In genomic region chr3:186824430-186825139, GRCh38 we compare ENCODE assay signal across 10 cellular contexts. TPM values are rescaled to one million over a fixed set of nuclear protein-coding genes. Genes with fewer than 3 reads are reported as not detected.
A peak's percentile ranks its signal among the peaks of the same experiment; 100 is the strongest.
DNase-seq lines count a peak whose midpoint lies in the region; ATAC-seq, FAIRE-seq and TF ChIP-seq lines count a peak whose summit lies in the region.
"Had no signal": no experiment of that assay in that cellular context is flagged by ENCODE, and none has a peak within 500 bp of the region (broad histone marks: within the 10 kb centered on the region; RNA-seq: fewer than 3 reads in every experiment).

No MANE protein-coding gene starts in this region.

- WGBS in GM12878 (ENCODE audit: insufficient coverage, insufficient replicate concordance, low lambda C conversion rate, missing lambda C conversion rate) = 54% methylated on average over 18 of the region's 18 CpGs
- 31 to 33% methylated on average over 18 of the region's 18 CpGs for WGBS in pancreas, 2 donors
- 67% methylated on average over 1 of the region's 18 CpGs; no CpG with 5 or more reads in 1 of the 2 donors for WGBS in gastroesophageal sphincter (ENCODE audit: low coverage in 1 of 2), 2 donors

- RAD21 ChIA-PET in GM12878 (lab: Charles Lee; ENCODE audit: unreplicated experiment) = interaction anchor here (1.5 kb wide), 1 partner anchor 210 kb away, joined by 4 read pairs; no protein-coding TSS in a partner anchor

- H3K27ac Mint-ChIP-seq in neural progenitor cell = no peak overlapping the region

- H3K79me2 ChIP-seq in GM12878 (ENCODE audit: control insufficient read depth, insufficient read depth, low read length) (no peaks in the 10 kb centered on the region), neural progenitor cell (ENCODE audit: low read depth) (no peaks in the 10 kb centered on the region)

- H3K9ac ChIP-seq in ES-I3 (ENCODE audit: low read depth, low read length) = peak overlapping the region; percentile 74
- H3K9ac ChIP-seq in GM12878 (ENCODE audit: control insufficient read depth, insufficient read depth, low read length) = no peak overlapping the region
- H3K9ac ChIP-seq in neural progenitor cell = no peak overlapping the region

- in situ Hi-C loops in GM12878 (cut with MboI) = loop anchor here (5.0 kb wide), 1 partner anchor 207 kb away; no protein-coding TSS in a partner anchor

- no peak overlapping the region for H2AFZ ChIP-seq in GM12878 (ENCODE audit: control insufficient read depth, low read depth, low read length)
- H2AFZ ChIP-seq in neural progenitor cell (replicated peaks) = peak overlapping the region; percentile 45

- no peak for TF ChIP-seq RAD21 in GM12878 (IDR thresholded peaks at IDR 0.05; ENCODE audit: insufficient read depth, low read depth, low read length)

- SMC1A ChIA-PET in GM12878 (lab: Charles Lee; ENCODE audit: uncharacterized antibody, unreplicated experiment) = interaction anchor here (1.3 kb wide), 2 partner anchors 19 to 40 kb away, joined by 3 read pairs; no protein-coding TSS in a partner anchor

- no peak for TF ChIP-seq POLR2A in GM12878 (IDR thresholded peaks at IDR 0.05; ENCODE audit: low read depth, low read length)
- TF ChIP-seq POLR2A in gastroesophageal sphincter (IDR thresholded peaks at IDR 0.05) = no peak

- no peaks in the 10 kb centered on the region for H3K36me3 ChIP-seq in ES-I3 (ENCODE audit: insufficient read depth, low read length)
- no peaks in the 10 kb centered on the region for H3K36me3 ChIP-seq in GM12878 (ENCODE audit: control insufficient read depth in 2 of 2, insufficient read depth in 2 of 2, low read length in 1 of 2)
- no peaks in the 10 kb centered on the region for H3K36me3 ChIP-seq in neural progenitor cell
- no peaks in the 10 kb centered on the region for H3K36me3 ChIP-seq in pancreas
- H3K36me3 ChIP-seq in gastroesophageal sphincter = no peaks in the 10 kb centered on the region
- H3K36me3 ChIP-seq: suprapubic skin had no signal

- H3K27me3 ChIP-seq in GM12878 (replicated peaks in 1 of 2; ENCODE audit: control insufficient read depth in 2 of 2, insufficient read depth in 2 of 2, low read length in 1 of 2) (peaks cover 6 to 20% of the 10 kb centered on the region in 2 experiments), neural progenitor cell (peaks cover 55% of the 10 kb centered on the region), pancreas (peaks cover 0 to 27% (median 4%) of the 10 kb centered on the region in 4 donors), gastroesophageal sphincter (peaks cover 41% of the 10 kb centered on the region)

- 0 out of 2 replicates have a peak, but pooled peaks cover 4% of the 10 kb centered on the region for H4K20me1 ChIP-seq in GM12878 (ENCODE audit: control insufficient read depth, insufficient read depth)
- H4K20me1 ChIP-seq in neural progenitor cell (ENCODE audit: low read depth) = peaks cover 10% of the 10 kb centered on the region

- intact Hi-C loops in GM12878 (cut with micrococcal nuclease; ENCODE audit: unreplicated experiment) = no loop called here
- intact Hi-C loops in pancreas (cut with DNase I) = loop anchor here in 1 of 3 donors (5.0 kb wide), 1 partner anchor 212 kb away; the partner anchor contains the start of gene AHSG

- H3K4me1 Mint-ChIP-seq in neural progenitor cell = peaks cover 31% of the 10 kb centered on the region

- peaks cover 9% of the 10 kb centered on the region for H3K4me1 ChIP-seq in ES-I3 (ENCODE audit: insufficient read depth, low read length)
- H3K4me1 ChIP-seq in GM12878 (ENCODE audit: control insufficient read depth, insufficient read depth, low read length) = no peaks in the 10 kb centered on the region
- H3K4me1 ChIP-seq in neural progenitor cell = peaks cover 34% of the 10 kb centered on the region
- no peaks in the 10 kb centered on the region for H3K4me1 ChIP-seq in pancreas
- H3K4me1 ChIP-seq in gastroesophageal sphincter = peaks cover 0 to 32% (median 11%) of the 10 kb centered on the region in 3 donors

- H3K4me3 Mint-ChIP-seq in neural progenitor cell = peak overlapping the region; percentile 83

- H3K4me2 ChIP-seq in GM12878 (ENCODE audit: control insufficient read depth, insufficient read depth) (no peak overlapping the region), neural progenitor cell (peak overlapping the region; percentile 98)

- H3K27ac ChIP-seq in GM12878 (ENCODE audit: control insufficient read depth, insufficient read depth) = no peak overlapping the region
- no peak overlapping the region for H3K27ac ChIP-seq in neural progenitor cell
- no peak overlapping the region for H3K27ac ChIP-seq in pancreas
- H3K27ac ChIP-seq in gastroesophageal sphincter = no peak overlapping the region
- H3K27ac ChIP-seq: suprapubic skin had no signal

- ATAC-seq in GM12878 (peak; percentile 3; the same call in 1 of the 3 replicates), pancreas (no peak), HG03520 (IDR thresholded peaks at IDR 0.05; ENCODE audit: unreplicated experiment) (no peak), gastroesophageal sphincter (no peak)

- TF ChIP-seq CTCF in GM12878 (IDR thresholded peaks at IDR 0.05 in 2 of 3, conservative IDR thresholded peaks at IDR 0.05 in 1 of 3; ENCODE audit: control insufficient read depth in 2 of 3, extremely low read depth in 1 of 3, insufficient read depth in 1 of 3, low read depth in 3 of 3, low read length in 3 of 3) (no peak), neural progenitor cell (IDR thresholded peaks at IDR 0.05) (no peak), pancreas (IDR thresholded peaks at IDR 0.05) (no peak), gastroesophageal sphincter (IDR thresholded peaks at IDR 0.05) (no peak)

- TF ChIP-seq EP300 in GM12878 (IDR thresholded peaks at IDR 0.05; ENCODE audit: borderline replicate concordance in 1 of 2, control insufficient read depth in 1 of 2, low read depth in 2 of 2, low read length in 2 of 2) = no peak
- TF ChIP-seq EP300 in gastroesophageal sphincter (IDR thresholded peaks at IDR 0.05) = no peak

- H3K4me3 ChIP-seq in GM12878 = no peak overlapping the region
- peak overlapping the region; percentile 73 for H3K4me3 ChIP-seq in neural progenitor cell
- H3K4me3 ChIP-seq in pancreas = no peak overlapping the region
- H3K4me3 ChIP-seq in gastroesophageal sphincter = no peak overlapping the region
- H3K4me3 ChIP-seq: suprapubic skin had no signal

- H3F3A ChIP-seq in neural progenitor cell (ENCODE audit: low read depth) = peaks cover 39% of the 10 kb centered on the region

- DNase-seq in NCI-H1417 treated with DMSO at 0.1 percent for 48 hours (lab: John Stamatoyannopoulos, UW) = peak; percentile 89
- DNase-seq in GM12878 (ENCODE audit: low read depth, low spot score) = no peak
- DNase-seq in neural progenitor cell (ENCODE audit: low spot score) = peak; percentile 39
- no peak for DNase-seq in pancreas
- DNase-seq: SW 1271 had no signal

- no peaks in the 10 kb centered on the region for H3K36me3 Mint-ChIP-seq in neural progenitor cell
- H3K36me3 Mint-ChIP-seq: natural killer cell had no signal

- H3K9me3 ChIP-seq in ES-I3 (ENCODE audit: control insufficient read depth, insufficient read depth, low read length) = no peaks in the 10 kb centered on the region
- H3K9me3 ChIP-seq in GM12878 (replicated peaks; ENCODE audit: control insufficient read depth, insufficient read depth, low read length) = no peaks in the 10 kb centered on the region
- no peaks in the 10 kb centered on the region for H3K9me3 ChIP-seq in neural progenitor cell (ENCODE audit: low read depth)
- H3K9me3 ChIP-seq in pancreas = no peaks in the 10 kb centered on the region
- no peaks in the 10 kb centered on the region for H3K9me3 ChIP-seq in gastroesophageal sphincter
- H3K9me3 ChIP-seq: suprapubic skin had no signal

- peaks cover 26% of the 10 kb centered on the region for H3K27me3 Mint-ChIP-seq in neural progenitor cell (ENCODE audit: insufficient read depth, low read depth)

- POLR2A ChIA-PET in GM12878 (lab: Charles Lee) = no interaction called here

- CTCF ChIA-PET in GM12878 (lab: Yijun Ruan, JAX) = interaction anchor here (1.0 to 9.3 kb wide), 2 partner anchors 209 to 544 kb away, joined by 3 to 183 read pairs; partner anchors contain the start of gene AHSG

- H3K9me3 Mint-ChIP-seq in neural progenitor cell = no peaks in the 10 kb centered on the region
- H3K9me3 Mint-ChIP-seq: natural killer cell had no signal

- BruUV-seq in GM12878 (replicated peaks; lab: Mats Ljungman, UMichigan) = no TSS peak

- FAIRE-seq in GM12878 (lab: Jason Lieb, UNC) (no peak), pancreas (lab: Jason Lieb, UNC) (no peak)

RNA-seq across cellular contexts. Expression of gene ADIPOQ, which starts 17.9 kb away (rescaled TPM):
- total RNA-seq in GM12878 (2013; cell fraction: nucleolus; rRNA removed) = not detected in 2 replicates
- not detected in 2 replicates for total RNA-seq in GM12878 (2014; rRNA removed)
- not detected in 2 replicates for total RNA-seq in GM12878 (2014; rRNA removed; fragmentation: Illumina TruSeq; extraction: Trizol)
- not detected in 2 replicates for total RNA-seq in GM12878 (2021)
- polyA plus RNA-seq in GM12878 (2011; ENCODE audit: low read depth) = not detected
- polyA plus RNA-seq in GM12878 (2011; rRNA removed) = not detected in 2 replicates
- not detected in 2 replicates for polyA plus RNA-seq in GM12878 (2011; cell fraction: cytosol; rRNA removed)
- polyA plus RNA-seq in GM12878 (2011; cell fraction: nucleus; rRNA removed) = not detected in 2 replicates
- not detected in 2 replicates for polyA plus RNA-seq in GM12878 (2012)
- polyA plus RNA-seq in GM12878 (2014; fragmentation: Illumina TruSeq; extraction: Trizol) = not detected in 2 replicates
- not detected for polyA plus RNA-seq in GM12878 (2014; fragmentation: Nextera tagmentation; extraction: Ambion mirVana)
- polyA plus RNA-seq in GM12878 (2014; rRNA removed) = not detected in 2 replicates
- not detected for polyA plus RNA-seq in GM12878 (2016; fragmentation: Nextera tagmentation; extraction: Ambion mirVana)
- not detected in 2 replicates for polyA minus RNA-seq in GM12878 (2011; rRNA and poly(A)+ RNA removed)
- polyA minus RNA-seq in GM12878 (2011; cell fraction: cytosol; rRNA and poly(A)+ RNA removed) = not detected in 2 replicates
- not detected in 2 replicates for polyA minus RNA-seq in GM12878 (2011; cell fraction: nucleus; rRNA and poly(A)+ RNA removed)
- total RNA-seq in neural progenitor cell (ENCODE audit: low replicate concordance) = not detected in 2 replicates
- total RNA-seq in pancreas = 10 to 100 TPM in 1 of 6 donors, 1 to 10 TPM in 2, under 1 TPM in 3; 0.03 to 15.1 (median 0.72) TPM
- polyA plus RNA-seq in pancreas = 1 to 10 TPM in 1 of 2 donors, under 1 TPM in 1; 0.28 to 3.8 TPM
- 10 to 100 TPM in 1 of 4 donors, under 1 TPM in 3; 0.23 to 34.5 (median 0.57) TPM for total RNA-seq in gastroesophageal sphincter
- total RNA-seq: natural killer cell had no signal

RNA-seq across cellular contexts. Expression of gene RFC4, which starts 18.3 kb away (rescaled TPM):
- 30.5 and 32.4 TPM in 2 replicates for total RNA-seq in GM12878 (2013; cell fraction: nucleolus; rRNA removed)
- total RNA-seq in GM12878 (2014; rRNA removed) = 79.8 and 91.8 TPM in 2 replicates
- total RNA-seq in GM12878 (2014; rRNA removed; fragmentation: Illumina TruSeq; extraction: Trizol) = 112 and 121 TPM in 2 replicates
- 63.8 and 69.2 TPM in 2 replicates for total RNA-seq in GM12878 (2021)
- 99.9 TPM for polyA plus RNA-seq in GM12878 (2011; ENCODE audit: low read depth)
- 49.1 and 58.6 TPM in 2 replicates for polyA plus RNA-seq in GM12878 (2011; rRNA removed)
- 20.8 and 22.0 TPM in 2 replicates for polyA plus RNA-seq in GM12878 (2011; cell fraction: cytosol; rRNA removed)
- 59.2 and 79.0 TPM in 2 replicates for polyA plus RNA-seq in GM12878 (2011; cell fraction: nucleus; rRNA removed)
- 45.5 and 55.8 TPM in 2 replicates for polyA plus RNA-seq in GM12878 (2012)
- polyA plus RNA-seq in GM12878 (2014; fragmentation: Illumina TruSeq; extraction: Trizol) = 104 and 141 TPM in 2 replicates
- polyA plus RNA-seq in GM12878 (2014; fragmentation: Nextera tagmentation; extraction: Ambion mirVana) = 100 to 1,000 TPM; 122 to 139 TPM
- 77.6 and 83.1 TPM in 2 replicates for polyA plus RNA-seq in GM12878 (2014; rRNA removed)
- 100 to 1,000 TPM; 144 TPM for polyA plus RNA-seq in GM12878 (2016; fragmentation: Nextera tagmentation; extraction: Ambion mirVana)
- polyA minus RNA-seq in GM12878 (2011; rRNA and poly(A)+ RNA removed) = 11.3 and 13.9 TPM in 2 replicates
- 11.8 and 15.2 TPM in 2 replicates for polyA minus RNA-seq in GM12878 (2011; cell fraction: cytosol; rRNA and poly(A)+ RNA removed)
- polyA minus RNA-seq in GM12878 (2011; cell fraction: nucleus; rRNA and poly(A)+ RNA removed) = 9.9 and 14.0 TPM in 2 replicates
- 127 and 187 TPM in 2 replicates for total RNA-seq in neural progenitor cell (ENCODE audit: low replicate concordance)
- 10 to 100 TPM in 1 of 6 donors, 1 to 10 TPM in 5; 5.1 to 11.5 (median 8.0) TPM for total RNA-seq in pancreas
- polyA plus RNA-seq in pancreas = 10 to 100 TPM in 1 of 2 donors, 1 to 10 TPM in 1; 7.0 to 10.9 TPM
- 10 to 100 TPM in 2 of 4 donors, 1 to 10 TPM in 2; 8.1 to 12.2 (median 10.5) TPM for total RNA-seq in gastroesophageal sphincter

RNA-seq across cellular contexts. Expression of gene EIF4A2, which starts 41.2 kb away (rescaled TPM):
- total RNA-seq in GM12878 (2013; cell fraction: nucleolus; rRNA removed) = 983 and 1,030 TPM in 2 replicates
- total RNA-seq in GM12878 (2014; rRNA removed) = 254 and 334 TPM in 2 replicates
- total RNA-seq in GM12878 (2014; rRNA removed; fragmentation: Illumina TruSeq; extraction: Trizol) = 321 and 331 TPM in 2 replicates
- 255 and 277 TPM in 2 replicates for total RNA-seq in GM12878 (2021)
- 199 TPM for polyA plus RNA-seq in GM12878 (2011; ENCODE audit: low read depth)
- polyA plus RNA-seq in GM12878 (2011; rRNA removed) = 680 and 939 TPM in 2 replicates
- polyA plus RNA-seq in GM12878 (2011; cell fraction: cytosol; rRNA removed) = 144 and 284 TPM in 2 replicates
- polyA plus RNA-seq in GM12878 (2011; cell fraction: nucleus; rRNA removed) = 1,051 and 1,062 TPM in 2 replicates
- polyA plus RNA-seq in GM12878 (2012) = 243 and 320 TPM in 2 replicates
- polyA plus RNA-seq in GM12878 (2014; fragmentation: Illumina TruSeq; extraction: Trizol) = 321 and 430 TPM in 2 replicates
- 100 to 1,000 TPM; 216 to 263 TPM for polyA plus RNA-seq in GM12878 (2014; fragmentation: Nextera tagmentation; extraction: Ambion mirVana)
- polyA plus RNA-seq in GM12878 (2014; rRNA removed) = 305 and 359 TPM in 2 replicates
- 100 to 1,000 TPM; 154 to 159 TPM for polyA plus RNA-seq in GM12878 (2016; fragmentation: Nextera tagmentation; extraction: Ambion mirVana)
- polyA minus RNA-seq in GM12878 (2011; rRNA and poly(A)+ RNA removed) = 229 and 363 TPM in 2 replicates
- polyA minus RNA-seq in GM12878 (2011; cell fraction: cytosol; rRNA and poly(A)+ RNA removed) = 147 and 185 TPM in 2 replicates
- polyA minus RNA-seq in GM12878 (2011; cell fraction: nucleus; rRNA and poly(A)+ RNA removed) = 503 and 643 TPM in 2 replicates
- 841 and 1,764 TPM in 2 replicates for total RNA-seq in neural progenitor cell (ENCODE audit: low replicate concordance)
- 100 to 1,000 TPM; 209 to 308 (median 242) TPM for total RNA-seq in pancreas
- polyA plus RNA-seq in pancreas = 100 to 1,000 TPM; 276 to 402 TPM
- total RNA-seq in gastroesophageal sphincter = 100 to 1,000 TPM; 359 to 660 (median 508) TPM

Comparison
In these comparisons a context has a peak if more than half of its experiments do, and no peak if none do; other contexts are left out.
1. DNase-seq: peak in NCI-H1417 treated with DMSO at 0.1 percent for 48 hours (single experiment) and neural progenitor cell (single experiment); none in GM12878 (single experiment) and pancreas (0 of 6).